ENCODE assay signal across 8 cellular contexts in the genomic region with DNA sequence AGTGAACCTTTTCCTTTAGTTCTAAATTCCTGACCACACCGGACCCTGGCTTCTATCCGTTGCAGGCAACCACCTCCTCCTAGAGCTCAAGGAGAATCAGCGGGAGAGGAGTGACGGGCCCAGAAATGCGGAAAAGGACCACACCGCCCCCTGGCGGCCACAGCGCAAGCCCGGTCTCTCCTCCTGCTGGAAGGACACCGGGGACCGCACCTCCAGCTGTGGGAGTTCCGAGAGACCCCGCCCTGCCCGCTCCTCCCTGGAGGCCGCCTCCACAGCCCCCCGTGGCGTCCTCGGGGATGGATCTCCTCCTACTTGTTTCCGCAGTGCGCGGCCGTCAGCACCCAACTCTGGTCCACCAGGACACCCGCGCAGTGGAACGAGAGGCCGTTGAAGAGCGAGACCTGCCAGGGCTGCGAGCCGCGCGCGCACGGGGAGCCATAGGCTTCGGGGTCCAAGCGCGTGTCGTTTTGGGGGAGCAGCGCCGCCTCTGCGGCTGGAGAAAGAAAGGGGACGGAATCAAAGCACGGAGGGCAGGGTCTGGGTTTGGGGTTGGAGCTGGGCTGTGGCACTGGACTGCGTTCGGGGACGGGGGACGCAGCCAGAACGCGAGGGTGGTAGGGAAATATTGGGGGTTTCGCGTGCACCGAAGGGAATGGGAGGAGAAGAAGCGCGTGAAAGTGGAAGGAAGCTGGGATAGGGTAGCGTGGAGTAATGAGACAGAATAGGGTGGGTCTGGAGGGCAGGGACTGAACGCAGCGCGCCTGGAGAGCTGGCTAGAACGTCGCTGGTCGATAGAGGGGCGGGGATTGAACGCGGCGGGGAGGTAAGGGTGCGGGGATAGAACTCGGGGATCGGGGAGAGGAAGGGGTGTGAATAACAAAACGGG.
DNase-seq lines count a peak whose midpoint lies in the region; ATAC-seq and TF ChIP-seq lines count a peak whose summit lies in the region.

No MANE protein-coding gene starts in this region.

- TF ChIP-seq CTCF in astrocyte of the spinal cord (IDR thresholded peaks at IDR 0.05; ENCODE audit: low read depth, low read length), result peak; percentile 37

- POLR2A ChIA-PET in HEK293T (lab: Yijun Ruan, JAX), result interaction anchor here (0.9 to 1.2 kb wide), 2 partner anchors 15 to 48 kb away, joined by 3 read pairs; partner anchors contain the start of gene KLK13

- ATAC-seq in HG02970 (IDR thresholded peaks at IDR 0.05; ENCODE audit: low FRiP score, unreplicated experiment), result no peak

- in situ Hi-C loops in astrocyte of the spinal cord (cut with HindIII; ENCODE audit: low sequenced_read_pairs), result no loop called here

- DNase-seq in C1 segment of cervical spinal cord (lab: John Stamatoyannopoulos, UW) (peak in 9 of 14 donors; percentile 8 to 76 (median 46)), HEK293T (ENCODE audit: extremely low spot score) (peak; percentile 84), RPMI8226 (peak; percentile 40), astrocyte of the spinal cord (ENCODE audit: low read depth, low spot score) (no peak), iPS-NIHi11 (ENCODE audit: low spot score) (peak; percentile 94), COR-L47 (lab: John Stamatoyannopoulos, UW) (no peak)
- peak; percentile 40 to 70 for DNase-seq in stimulated activated CD4-positive, alpha-beta T cell treated with anti-CD3 and anti-CD28 coated beads, Interleukin-12 subunit alpha, Interleukin-12 subunit beta, amount 100 ng/mL, for 24 hours (ENCODE audit: low read depth in 2 of 2)

- CTCF ChIA-PET in HEK293T (lab: Yijun Ruan, JAX), result interaction anchor here (0.6 to 2.2 kb wide), 14 partner anchors 9 to 221 kb away, joined by 3 to 9 read pairs (median 3); partner anchors contain the start of genes CTU1 and KLK11

- no peak overlapping the region for H3K4me3 ChIP-seq in astrocyte of the spinal cord (ENCODE audit: low read depth, low read length)

TF ChIP-seq in HEK293T, 16 proteins besides CTCF, POLR2A, EP300 and RAD21:
- no peak for TF ChIP-seq SP1 (IDR thresholded peaks at IDR 0.05)
- TF ChIP-seq ZNF384 (IDR thresholded peaks at IDR 0.05), result no peak
- no peak for TF ChIP-seq L3MBTL2 (conservative IDR thresholded peaks at IDR 0.05)
- no peak for TF ChIP-seq TARDBP (IDR thresholded peaks at IDR 0.05)
- TF ChIP-seq, protein P1, sequence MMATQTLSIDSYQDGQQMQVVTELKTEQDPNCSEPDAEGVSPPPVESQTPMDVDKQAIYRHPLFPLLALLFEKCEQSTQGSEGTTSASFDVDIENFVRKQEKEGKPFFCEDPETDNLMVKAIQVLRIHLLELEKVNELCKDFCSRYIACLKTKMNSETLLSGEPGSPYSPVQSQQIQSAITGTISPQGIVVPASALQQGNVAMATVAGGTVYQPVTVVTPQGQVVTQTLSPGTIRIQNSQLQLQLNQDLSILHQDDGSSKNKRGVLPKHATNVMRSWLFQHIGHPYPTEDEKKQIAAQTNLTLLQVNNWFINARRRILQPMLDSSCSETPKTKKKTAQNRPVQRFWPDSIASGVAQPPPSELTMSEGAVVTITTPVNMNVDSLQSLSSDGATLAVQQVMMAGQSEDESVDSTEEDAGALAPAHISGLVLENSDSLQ (IDR thresholded peaks at IDR 0.05), result no peak; the same call in 1 of the 2 replicates
- no peak for TF ChIP-seq FOXA1 (IDR thresholded peaks at IDR 0.05)
- no peak for TF ChIP-seq FOXM1 (IDR thresholded peaks at IDR 0.05; ENCODE audit: borderline replicate concordance)
- TF ChIP-seq ARNT (IDR thresholded peaks at IDR 0.05), result no peak
- no peak for TF ChIP-seq NFRKB (IDR thresholded peaks at IDR 0.05)
- TF ChIP-seq CTBP1 (IDR thresholded peaks at IDR 0.05; ENCODE audit: borderline replicate concordance), result no peak
- TF ChIP-seq SUZ12 (IDR thresholded peaks at IDR 0.05), result no peak
- TF ChIP-seq BHLHE40 (IDR thresholded peaks at IDR 0.05; ENCODE audit: borderline replicate concordance), result no peak
- no peak for TF ChIP-seq FOXK2 (IDR thresholded peaks at IDR 0.05)
- no peak for TF ChIP-seq HDGF (IDR thresholded peaks at IDR 0.05; ENCODE audit: borderline replicate concordance)
- no peak for TF ChIP-seq ELF4 (IDR thresholded peaks at IDR 0.05)
- no peak for TF ChIP-seq LEF1 (IDR thresholded peaks at IDR 0.05; ENCODE audit: borderline replicate concordance)

Comparison
In these comparisons a context has a peak if more than half of its experiments do, and no peak if none do; other contexts are left out.
1. DNase-seq: peak in C1 segment of cervical spinal cord (9 of 14), HEK293T (single experiment), RPMI8226 (single experiment), iPS-NIHi11 (single experiment) and stimulated activated CD4-positive, alpha-beta T cell treated with anti-CD3 and anti-CD28 coated beads, Interleukin-12 subunit alpha, Interleukin-12 subunit beta, amount 100 ng/mL, for 24 hours (2 of 2); none in astrocyte of the spinal cord (single experiment) and COR-L47 (single experiment).